11 cellular contexts compared by ENCODE assay signal in the genomic region with DNA sequence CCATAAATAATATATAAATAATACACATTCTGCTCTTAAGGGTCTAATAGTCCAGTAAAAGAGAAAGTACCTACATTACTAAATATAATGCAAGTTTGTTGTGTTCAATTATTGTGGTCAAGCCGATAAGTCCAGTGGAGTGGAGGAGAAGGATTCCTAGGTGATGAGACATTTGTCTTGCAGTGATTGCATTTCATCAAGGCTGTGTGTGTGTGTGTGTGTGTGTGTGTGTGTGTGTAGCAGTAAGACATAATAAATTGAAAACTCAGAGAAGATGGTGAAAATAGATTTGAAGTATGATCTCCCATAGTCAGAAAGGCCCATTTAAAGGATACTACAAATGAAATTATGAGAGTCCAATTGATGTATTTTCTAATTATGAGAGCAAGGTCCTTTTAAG.
DNase-seq lines count a peak whose midpoint lies in the region; ATAC-seq and TF ChIP-seq lines count a peak whose summit lies in the region.
"Had no signal": no experiment of that assay in that cellular context is flagged by ENCODE, and none has a peak within 500 bp of the region (broad histone marks: within the 10 kb centered on the region; RNA-seq: fewer than 3 reads in every experiment).

No MANE protein-coding gene starts in this region.

- CTCF ChIA-PET in A673 (lab: Charles Lee): no interaction called here

- peak overlapping the region; percentile 85 for H3K27ac ChIP-seq in SJSA1
- H3K27ac ChIP-seq in sigmoid colon: peak overlapping the region in 3 of 4 donors; percentile 60 to 74 (median 74)
- no peak overlapping the region for H3K27ac ChIP-seq in A673 (ENCODE audit: low read depth, low read length, poor library complexity, severe bottlenecking)
- peak overlapping the region in 2 of 4 donors; percentile 34 to 51 for H3K27ac ChIP-seq in esophagus muscularis mucosa (replicated peaks in 1 of 4)
- H3K27ac ChIP-seq in dorsolateral prefrontal cortex: no peak overlapping the region

- no peaks in the 10 kb centered on the region for H3K36me3 ChIP-seq in SJSA1
- no peaks in the 10 kb centered on the region for H3K36me3 ChIP-seq in sigmoid colon
- H3K36me3 ChIP-seq in A673 (ENCODE audit: insufficient read depth, low read length, poor library complexity, severe bottlenecking): no peaks in the 10 kb centered on the region
- H3K36me3 ChIP-seq in esophagus muscularis mucosa: no peaks in the 10 kb centered on the region
- H3K36me3 ChIP-seq: tibial nerve had no signal

- DNase-seq in GM04503 (ENCODE audit: low read depth) (peak; percentile 80), SJSA1 (ENCODE audit: low read depth in 1 of 2, low spot score in 2 of 2) (peak; percentile 60 to 75), fibroblast of the aortic adventitia (ENCODE audit: low read depth) (peak; percentile 95), sigmoid colon (no peak), A673 (ENCODE audit: low spot score) (no peak), esophagus muscularis mucosa (ENCODE audit: extremely low spot score) (no peak), dorsolateral prefrontal cortex (no peak)
- DNase-seq: activated CD4-positive, alpha-beta memory T cell treated with anti-CD3 and anti-CD28 coated beads, Interleukin-2, amount 10 ng/mL, durations not matched to agents 7 days and 5 days; NCI-H1694 had no signal

- H3K27me3 ChIP-seq in SJSA1 (replicated peaks): no peaks in the 10 kb centered on the region
- no peaks in the 10 kb centered on the region for H3K27me3 ChIP-seq in sigmoid colon
- H3K27me3 ChIP-seq in A673 (replicated peaks; ENCODE audit: insufficient read depth, low read depth, low read length, poor library complexity): no peaks in the 10 kb centered on the region
- no peaks in the 10 kb centered on the region for H3K27me3 ChIP-seq in esophagus muscularis mucosa
- H3K27me3 ChIP-seq in dorsolateral prefrontal cortex: no peaks in the 10 kb centered on the region
- H3K27me3 ChIP-seq: tibial nerve had no signal

- no TSS peak for BruUV-seq in A673 (replicated peaks; lab: Mats Ljungman, UMichigan)

- no peak for ATAC-seq in GM18907 (IDR thresholded peaks at IDR 0.05; ENCODE audit: unreplicated experiment)

- intact Hi-C loops in sigmoid colon (cut with DNase I) (loop anchor here (5.0 to 10.0 kb wide), 3 partner anchors 129 to 387 kb away; no protein-coding TSS in a partner anchor), A673 (cut with micrococcal nuclease; ENCODE audit: unreplicated experiment) (no loop called here), esophagus muscularis mucosa (cut with DNase I) (no loop called here), dorsolateral prefrontal cortex (cut with DNase I) (no loop called here)

- TF ChIP-seq CTCF in fibroblast of the aortic adventitia (IDR thresholded peaks at IDR 0.05; ENCODE audit: insufficient read depth, low read length) (no peak), sigmoid colon (IDR thresholded peaks at IDR 0.05) (no peak), A673 (conservative IDR thresholded peaks at IDR 0.05; ENCODE audit: low read depth, low read length) (no peak), esophagus muscularis mucosa (IDR thresholded peaks at IDR 0.05) (no peak), dorsolateral prefrontal cortex (IDR thresholded peaks at IDR 0.05 in 54 of 56, conservative IDR thresholded peaks at IDR 0.05 in 2 of 56; ENCODE audit: low read depth in 1 of 56, partially characterized antibody in 56 of 56) (no peak)

- POLR2A ChIA-PET in A673 (lab: Charles Lee; ENCODE audit: low non-redundant PET): no interaction called here

- peaks cover 22% of the 10 kb centered on the region for H3K4me1 ChIP-seq in SJSA1 (replicated peaks)
- H3K4me1 ChIP-seq in sigmoid colon: peaks cover 0 to 54% (median 26%) of the 10 kb centered on the region in 4 donors
- H3K4me1 ChIP-seq in A673 (ENCODE audit: insufficient read depth, low read length, poor library complexity, severe bottlenecking): peaks cover 7% of the 10 kb centered on the region
- peaks cover 0 to 15% (median 10%) of the 10 kb centered on the region in 4 donors for H3K4me1 ChIP-seq in esophagus muscularis mucosa

- H3K4me3 ChIP-seq in SJSA1 (no peak overlapping the region), fibroblast of the aortic adventitia (ENCODE audit: low read depth, low read length) (no peak overlapping the region), sigmoid colon (no peak overlapping the region), A673 (ENCODE audit: low read depth, low read length, poor library complexity, severe bottlenecking) (no peak overlapping the region), esophagus muscularis mucosa (no peak overlapping the region), dorsolateral prefrontal cortex (no peak overlapping the region)
- H3K4me3 ChIP-seq: tibial nerve had no signal

- WGBS in sigmoid colon, 2 donors: 75 to 89% methylated on average over 1 of the region's 1 CpG
- 52% methylated on average over 1 of the region's 1 CpG for WGBS in esophagus muscularis mucosa

- TF ChIP-seq EP300 in sigmoid colon (IDR thresholded peaks at IDR 0.05) (no peak), esophagus muscularis mucosa (IDR thresholded peaks at IDR 0.05) (no peak)

- H3K9me3 ChIP-seq in SJSA1 (replicated peaks) (no peaks in the 10 kb centered on the region), sigmoid colon (no peaks in the 10 kb centered on the region), A673 (ENCODE audit: low read depth, low read length, poor library complexity, severe bottlenecking) (no peaks in the 10 kb centered on the region), esophagus muscularis mucosa (no peaks in the 10 kb centered on the region)
- H3K9me3 ChIP-seq: tibial nerve had no signal

- TF ChIP-seq POLR2A in sigmoid colon (IDR thresholded peaks at IDR 0.05) (no peak), esophagus muscularis mucosa (IDR thresholded peaks at IDR 0.05; ENCODE audit: low read depth) (no peak)

Comparison
In these comparisons a context has a peak if more than half of its experiments do, and no peak if none do; other contexts are left out.
1. DNase-seq: peak in GM04503 (single experiment), SJSA1 (2 of 2) and fibroblast of the aortic adventitia (single experiment); none in sigmoid colon (single experiment), A673 (single experiment), esophagus muscularis mucosa (single experiment) and dorsolateral prefrontal cortex (0 of 10).
2. H3K27ac ChIP-seq: peak in SJSA1 (single experiment) and sigmoid colon (3 of 4); none in A673 (single experiment) and dorsolateral prefrontal cortex (0 of 59).